8 cellular contexts compared by ENCODE assay signal in genomic region chr1:29122662-29122986, GRCh38. TPM values are rescaled to one million over a fixed set of nuclear protein-coding genes. Genes with fewer than 3 reads are reported as not detected.
DNase-seq lines count a peak whose midpoint lies in the region; ATAC-seq, FAIRE-seq and TF ChIP-seq lines count a peak whose summit lies in the region.

No MANE protein-coding gene starts in this region.

- H4K20me1 ChIP-seq in H1 (replicated peaks in 1 of 2; ENCODE audit: control insufficient read depth in 1 of 2, insufficient read depth in 2 of 2, low read length in 2 of 2), result peaks cover 0 to 4% of the 10 kb centered on the region in 2 experiments

- H2BK120ac ChIP-seq in H1 (replicated peaks; ENCODE audit: low read depth, low read length), result no peak overlapping the region

- H3K36me3 ChIP-seq in MG63, result peaks cover 9% of the 10 kb centered on the region
- H3K36me3 ChIP-seq in H1 (ENCODE audit: control insufficient read depth in 2 of 4, insufficient read depth in 4 of 4, low read length in 3 of 4), result peaks cover 0 to 2% (median 0%) of the 10 kb centered on the region in 4 experiments; a peak in 2 of 8 replicates

- H3K4me3 ChIP-seq in MG63, result peak overlapping the region; percentile 67
- H3K4me3 ChIP-seq in H1 (ENCODE audit: extremely low read depth in 1 of 4, insufficient read depth in 2 of 4, low read depth in 3 of 4, low read length in 4 of 4), result peak overlapping the region; percentile 51 to 91 (median 60)

- peak overlapping the region; percentile 93; the same call in 1 of the 2 replicates for H4K8ac ChIP-seq in H1 (ENCODE audit: extremely low read depth, insufficient read depth, low read length)

- H3K27ac ChIP-seq in H1 (ENCODE audit: low read depth, low read length), result no peak overlapping the region

- peak overlapping the region; percentile 50; the same call in 1 of the 2 replicates for H2BK12ac ChIP-seq in H1 (ENCODE audit: low read depth, low read length)

- POLR2A ChIA-PET in H1 (lab: Charles Lee; ENCODE audit: partially characterized antibody), result interaction anchor here (0.6 to 6.9 kb wide), 16 partner anchors 9 to 452 kb away, joined by 3 to 77 read pairs (median 5); partner anchors contain the start of genes EPB41 and SRSF4

- CTCF ChIA-PET in H1 (lab: Charles Lee; ENCODE audit: partially characterized antibody), result interaction anchor here (1.0 to 3.3 kb wide), 11 partner anchors 10 to 241 kb away, joined by 3 to 18 read pairs (median 7); no protein-coding TSS in a partner anchor

- TF ChIP-seq CTCF in H1 (IDR thresholded peaks at IDR 0.05; ENCODE audit: control extremely low read depth in 1 of 3, insufficient read depth in 1 of 3, low read depth in 1 of 3, low read length in 3 of 3) (no peak), mesothelial cell of epicardium (IDR thresholded peaks at IDR 0.05; ENCODE audit: unreplicated experiment) (no peak)

- H3K14ac ChIP-seq in H1 (ENCODE audit: insufficient read length), result no peak overlapping the region

- H3K36me3 Mint-ChIP-seq in mesothelial cell of epicardium, result peaks cover 2% of the 10 kb centered on the region

- FAIRE-seq in H1 (lab: Jason Lieb, UNC), result no peak

- H3K79me2 ChIP-seq in H1 (ENCODE audit: control insufficient read depth in 1 of 2, insufficient read depth in 2 of 2, low read length in 2 of 2), result no peaks in the 10 kb centered on the region; a peak in 1 of 4 replicates

- in situ Hi-C loops in ACHN (cut with HindIII; ENCODE audit: low pct_ligation_motif_present, low pct_unique_long_range_greater_than_20kb, low sequenced_read_pairs), result no loop called here

- H4K5ac ChIP-seq in H1 (ENCODE audit: insufficient read length, low read depth, low read length), result no peak overlapping the region

- TF ChIP-seq RAD21 in H1 (IDR thresholded peaks at IDR 0.05 in 1 of 2, conservative IDR thresholded peaks at IDR 0.05 in 1 of 2; ENCODE audit: low read depth in 2 of 2, low read length in 2 of 2), result no peak

- H3K4me1 ChIP-seq in H1 (replicated peaks in 1 of 4; ENCODE audit: control insufficient read depth in 3 of 4, insufficient read depth in 4 of 4, low read length in 3 of 4), result peaks cover 0 to 19% (median 9%) of the 10 kb centered on the region in 4 experiments; a peak in 6 of 7 replicates

- H3K4me1 Mint-ChIP-seq in mesothelial cell of epicardium, result peaks cover 17% of the 10 kb centered on the region

- H4K91ac ChIP-seq in H1 (replicated peaks; ENCODE audit: insufficient read length, low read length), result peak overlapping the region; percentile 54

- H2BK15ac ChIP-seq in H1 (ENCODE audit: low read length), result peak overlapping the region; percentile 16; the same call in 1 of the 2 replicates

- peak overlapping the region; percentile 87 for H3K18ac ChIP-seq in H1 (ENCODE audit: extremely low read depth, low read length)

- peak overlapping the region; percentile 91 to 95 for H3K4me2 ChIP-seq in H1 (ENCODE audit: insufficient read depth in 1 of 2, low read depth in 2 of 2, low read length in 2 of 2)

- H3K9me3 Mint-ChIP-seq in mesothelial cell of epicardium, result no peaks in the 10 kb centered on the region

- H3K23ac ChIP-seq in H1 (ENCODE audit: insufficient read length), result no peak overlapping the region

- no peak overlapping the region; the same call in 1 of the 2 replicates for H2AK5ac ChIP-seq in H1 (ENCODE audit: low read depth, low read length)

- H2AFZ ChIP-seq in H1 (ENCODE audit: low read length), result no peak overlapping the region

- H3K9ac ChIP-seq in H1 (replicated peaks in 1 of 4; ENCODE audit: extremely low read depth in 1 of 4, low read depth in 3 of 4, low read length in 3 of 4), result peak overlapping the region in 1 of 4 experiments; percentile 8; a peak in 1 of 7 replicates

- H3K4ac ChIP-seq in H1 (replicated peaks; ENCODE audit: insufficient read length, low read depth, low read length), result no peak overlapping the region

- H3K56ac ChIP-seq in H1 (replicated peaks; ENCODE audit: insufficient read length, low read depth, low read length), result peak overlapping the region; percentile 75

- 0 out of 2 replicates have a peak overlapping the region, but pooled peaks have one; percentile 32 for H2BK20ac ChIP-seq in H1 (ENCODE audit: low read length)

- H3K23me2 ChIP-seq in H1 (ENCODE audit: low read depth, low read length), result peaks cover 30% of the 10 kb centered on the region; the same call in 1 of the 2 replicates

- peak overlapping the region; percentile 81 for H3K4me3 Mint-ChIP-seq in mesothelial cell of epicardium

- no peak for ATAC-seq in HG02938 (IDR thresholded peaks at IDR 0.05; ENCODE audit: unreplicated experiment)

- peak overlapping the region; percentile 88 for H3K27ac Mint-ChIP-seq in mesothelial cell of epicardium

- TF ChIP-seq POLR2A in H1 (IDR thresholded peaks at IDR 0.05; ENCODE audit: control extremely low read depth in 1 of 2, low read depth in 2 of 2, low read length in 2 of 2), result no peak

- TF ChIP-seq EP300 in H1 (IDR thresholded peaks at IDR 0.05; ENCODE audit: borderline replicate concordance in 1 of 2, low read depth in 2 of 2, low read length in 2 of 2), result no peak

- H3K9me3 ChIP-seq in MG63 (no peaks in the 10 kb centered on the region), H1 (ENCODE audit: insufficient read depth in 2 of 2, low read depth in 1 of 2, low read length in 1 of 2) (no peaks in the 10 kb centered on the region)

- WGBS in H1 (ENCODE audit: extremely low coverage in 1 of 2, insufficient coverage in 1 of 2, insufficient read length in 1 of 2, insufficient replicate concordance in 2 of 2, low coverage in 1 of 2, low lambda C conversion rate in 2 of 2, missing lambda C conversion rate in 1 of 2), 2 experiments, result 3% methylated on average over 34 of the region's 34 CpGs; no CpG with 5 or more reads in 1 of the 2 experiments

- H3K27me3 ChIP-seq in MG63 (no peaks in the 10 kb centered on the region), H1 (replicated peaks in 1 of 4; ENCODE audit: control insufficient read depth in 3 of 4, extremely low read depth in 1 of 4, insufficient read depth in 3 of 4, low read length in 3 of 4) (peaks cover 0 to 42% (median 25%) of the 10 kb centered on the region in 4 experiments; a peak in 6 of 7 replicates)

- H3K79me1 ChIP-seq in H1 (ENCODE audit: low read depth, low read length), result no peaks in the 10 kb centered on the region

- DNase-seq in ACHN (peak; percentile 66), MG63 (peak; percentile 90), H1 (ENCODE audit: low read depth in 1 of 2, low spot score in 2 of 2) (peak in 1 of 2 experiments; percentile 75), mesothelial cell of epicardium (ENCODE audit: low spot score in 2 of 2, unreplicated experiment in 2 of 2) (peak; percentile 30 to 59), NCI-H524 treated with DMSO at 0.1 percent for 48 hours (lab: John Stamatoyannopoulos, UW) (no peak), middle frontal gyrus (ENCODE audit: extremely low spot score, low spot score) (no peak), cortex of kidney (lab: John Stamatoyannopoulos, UW) (no peak)

- peak overlapping the region; percentile 55; the same call in 1 of the 2 replicates for H2BK5ac ChIP-seq in H1 (ENCODE audit: low read depth, low read length)

- no peaks in the 10 kb centered on the region for H3K27me3 Mint-ChIP-seq in mesothelial cell of epicardium (ENCODE audit: low read depth)

RNA-seq across cellular contexts. Expression of gene TMEM200B, which starts 1.1 kb away (rescaled TPM):
- total RNA-seq in MG63 (2014; rRNA removed; shearing (Covaris generic); ENCODE audit: low replicate concordance), result 17.9 and 20.7 TPM in 2 replicates
- 11.0 and 11.3 TPM in 2 replicates for total RNA-seq in H1 (2021; fragmentation: NEBNext Ultra II Directional; extraction: Animal tissue kit (Norgen Biotek cat#: 25700))
- 4.8 and 4.9 TPM in 2 replicates for polyA plus RNA-seq in H1 (2011; rRNA removed)
- 5.8 TPM for polyA plus RNA-seq in H1 (2011; cell fraction: cytosol; rRNA removed)
- 11.1 TPM for polyA plus RNA-seq in H1 (2011; cell fraction: nucleus; rRNA removed)
- polyA plus RNA-seq in H1 (2012, experiment 1 of 2), result 9.4 to 10.9 TPM (median 10.4 TPM) in 4 replicates
- polyA plus RNA-seq in H1 (2012, experiment 2 of 2), result 11.7 TPM
- polyA plus RNA-seq in H1 (2013, experiment 1 of 2), result 15.6 TPM
- polyA plus RNA-seq in H1 (2013, experiment 2 of 2), result 16.9 TPM
- polyA minus RNA-seq in H1 (2011; rRNA and poly(A)+ RNA removed), result 5.0 and 5.5 TPM in 2 replicates
- polyA minus RNA-seq in H1 (2011; cell fraction: cytosol; rRNA and poly(A)+ RNA removed), result 4.2 TPM
- polyA minus RNA-seq in H1 (2011; cell fraction: nucleus; rRNA and poly(A)+ RNA removed), result 5.9 TPM
- total RNA-seq in mesothelial cell of epicardium, result 28.3 to 31.0 TPM (median 29.1 TPM) in 3 replicates

RNA-seq across cellular contexts. Expression of gene SRSF4, which starts 59.1 kb away (rescaled TPM):
- 29.8 and 58.1 TPM in 2 replicates for total RNA-seq in MG63 (2014; rRNA removed; shearing (Covaris generic); ENCODE audit: low replicate concordance)
- total RNA-seq in H1 (2021; fragmentation: NEBNext Ultra II Directional; extraction: Animal tissue kit (Norgen Biotek cat#: 25700)), result 83.5 and 86.5 TPM in 2 replicates
- polyA plus RNA-seq in H1 (2011; rRNA removed), result 32.0 and 34.9 TPM in 2 replicates
- polyA plus RNA-seq in H1 (2011; cell fraction: cytosol; rRNA removed), result 69.0 TPM
- polyA plus RNA-seq in H1 (2011; cell fraction: nucleus; rRNA removed), result 35.6 TPM
- polyA plus RNA-seq in H1 (2012, experiment 1 of 2), result 78.5 to 101 TPM (median 84.8 TPM) in 4 replicates
- polyA plus RNA-seq in H1 (2012, experiment 2 of 2), result 36.3 TPM
- 81.6 TPM for polyA plus RNA-seq in H1 (2013, experiment 1 of 2)
- polyA plus RNA-seq in H1 (2013, experiment 2 of 2), result 79.9 TPM
- 23.4 and 28.6 TPM in 2 replicates for polyA minus RNA-seq in H1 (2011; rRNA and poly(A)+ RNA removed)
- 26.5 TPM for polyA minus RNA-seq in H1 (2011; cell fraction: cytosol; rRNA and poly(A)+ RNA removed)
- 32.2 TPM for polyA minus RNA-seq in H1 (2011; cell fraction: nucleus; rRNA and poly(A)+ RNA removed)
- 103 to 107 TPM (median 105 TPM) in 3 replicates for total RNA-seq in mesothelial cell of epicardium

Comparison
In these comparisons a context has a peak if more than half of its experiments do, and no peak if none do; other contexts are left out.
1. DNase-seq: peak in ACHN (single experiment), MG63 (single experiment) and mesothelial cell of epicardium (2 of 2); none in NCI-H524 treated with DMSO at 0.1 percent for 48 hours (single experiment), middle frontal gyrus (single experiment) and cortex of kidney (single experiment).